In the genomic region with DNA sequence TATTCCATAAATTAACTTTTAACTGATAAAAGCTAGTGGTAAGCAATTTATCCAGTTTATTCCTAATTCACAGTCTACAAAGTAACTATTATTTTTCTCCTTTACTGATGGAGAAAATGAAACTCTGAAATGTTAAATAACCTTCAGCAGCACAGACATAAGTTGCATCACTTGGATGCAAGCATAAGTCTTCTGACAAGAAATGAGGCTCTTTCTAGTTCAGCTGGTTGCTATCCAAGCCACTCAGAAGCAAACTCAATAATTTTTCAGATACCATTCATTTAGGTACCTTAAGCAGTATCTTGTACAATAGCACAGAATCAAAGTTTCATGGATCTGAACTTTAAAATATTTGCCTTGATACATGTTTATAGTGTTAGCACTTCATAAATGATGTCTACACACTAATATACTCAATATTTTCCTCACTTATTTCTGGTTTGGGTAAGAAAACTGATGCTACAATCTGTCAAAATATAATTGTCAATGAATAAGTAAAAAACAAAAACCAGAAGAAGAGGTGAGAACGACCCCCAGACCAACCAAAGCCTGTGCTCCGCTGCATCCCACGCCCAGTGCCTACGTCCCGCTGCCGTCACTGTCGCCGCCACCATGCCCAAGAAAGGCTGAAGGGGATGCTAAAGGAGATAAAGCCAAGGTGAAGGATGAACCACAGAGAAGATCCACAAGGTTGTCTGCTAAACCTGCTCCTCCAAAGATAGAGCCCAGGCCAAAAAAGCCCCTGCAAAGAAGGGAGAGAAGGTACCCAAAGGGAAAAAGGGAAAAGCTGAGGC, we compare ENCODE assay signal across 14 cellular contexts.
"Had no signal": no experiment of that assay in that cellular context is flagged by ENCODE, and none has a peak within 500 bp of the region (broad histone marks: within the 10 kb centered on the region; RNA-seq: fewer than 3 reads in every experiment).

No MANE protein-coding gene starts in this region.

- ATAC-seq: foreskin keratinocyte, left lobe of liver, lower lobe of right lung, right lobe of liver had no signal

- H3K9me3 ChIP-seq: lower lobe of right lung, right lobe of liver, upper lobe of left lung had no signal

- H3K4me3 Mint-ChIP-seq: activated naive CD8-positive, alpha-beta T cell treated with anti-CD3 and anti-CD28 coated beads, Interleukin-2, amount 10 ng/mL, durations not matched to agents 7 days and 5 days; naive B cell had no signal

- H3K4me3 ChIP-seq: lower lobe of right lung, right lobe of liver, skin epidermis, upper lobe of left lung had no signal

- H3K9me3 Mint-ChIP-seq: activated naive CD8-positive, alpha-beta T cell treated with anti-CD3 and anti-CD28 coated beads, Interleukin-2, amount 10 ng/mL, durations not matched to agents 7 days and 5 days had no signal

- DNase-seq: activated naive CD4-positive, alpha-beta T cell; activated naive CD8-positive, alpha-beta T cell treated with anti-CD3 and anti-CD28 coated beads, Interleukin-2, amount 10 ng/mL, durations not matched to agents 7 days and 5 days; activated T-cell treated with anti-CD3 and anti-CD28 coated beads, Interleukin-2, amount 50 U/mL, for 1 hour; foreskin keratinocyte; lower lobe of right lung; naive B cell; occipital lobe; right lobe of liver; stimulated activated CD4-positive, alpha-beta T cell treated with anti-CD3 and anti-CD28 coated beads, Interleukin-1b, Interleukin-23, amount 100 ng/mL, for 48 hours; T-helper 9 cell had no signal

- H3K27ac Mint-ChIP-seq: activated naive CD8-positive, alpha-beta T cell treated with anti-CD3 and anti-CD28 coated beads, Interleukin-2, amount 10 ng/mL, durations not matched to agents 7 days and 5 days; activated T-helper 2 cell treated with anti-CD3 and anti-CD28 coated beads, Interferon-gamma antibody, Interleukin-2, Interleukin-4, amounts not matched to agents 10 μg/mL and 5 μg/mL and 100 μg/mL, durations not matched to agents 14 hours and 24 hours and 36 hours; naive B cell had no signal

- H3K27ac ChIP-seq: foreskin keratinocyte, lower lobe of right lung, right lobe of liver, skin epidermis, upper lobe of left lung had no signal

- H3K27me3 Mint-ChIP-seq: activated naive CD8-positive, alpha-beta T cell treated with anti-CD3 and anti-CD28 coated beads, Interleukin-2, amount 10 ng/mL, durations not matched to agents 7 days and 5 days; naive B cell had no signal

- H3K27me3 ChIP-seq: foreskin keratinocyte, right lobe of liver, upper lobe of left lung had no signal
